In the genomic region with DNA sequence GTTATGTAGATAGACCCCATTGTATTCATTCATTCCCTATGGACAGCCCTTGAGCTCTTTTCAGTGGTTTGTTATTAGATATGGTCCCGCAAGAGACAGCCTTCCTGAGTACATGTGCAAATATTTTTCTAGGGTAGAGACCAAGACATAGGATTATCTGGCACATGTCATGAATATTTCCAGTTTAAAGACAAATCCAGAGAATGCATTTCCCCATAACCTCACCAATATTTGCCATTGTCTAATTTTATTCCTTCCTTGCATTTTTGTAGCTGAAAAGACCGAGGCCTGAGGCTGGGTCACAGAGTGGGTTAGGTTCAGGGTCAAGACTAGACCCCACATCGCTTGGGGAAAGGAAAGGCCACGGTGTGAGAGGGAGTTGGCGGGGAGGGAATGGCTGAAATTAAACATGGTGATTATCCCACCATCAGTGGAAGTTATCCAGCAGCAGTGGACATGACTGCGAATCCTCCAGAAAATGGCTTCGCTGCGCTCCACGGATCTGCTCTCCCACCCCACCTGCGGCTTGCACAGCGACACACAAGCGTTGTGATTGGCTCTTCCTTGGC, we compare ENCODE assay signal across 7 cellular contexts. TPM values are rescaled to one million over a fixed set of nuclear protein-coding genes. Genes with fewer than 3 reads are reported as not detected.
DNase-seq lines count a peak whose midpoint lies in the region; ATAC-seq and TF ChIP-seq lines count a peak whose summit lies in the region.

No MANE protein-coding gene starts in this region.

- POLR2A ChIA-PET in activated B cell treated with CpG ODN at 0.5 μM for 24 hours (lab: Charles Lee), result interaction anchor here (0.8 kb wide), 1 partner anchor 17 kb away, joined by 7 read pairs; no protein-coding TSS in a partner anchor

- no peak overlapping the region for H3K27ac Mint-ChIP-seq in activated B cell treated with CpG ODN at 0.5 μM for 24 hours
- peak overlapping the region; percentile 69 for H3K27ac Mint-ChIP-seq in stimulated activated memory B cell treated with anti-CD40 and anti-IgM and Interleukin-4, amounts not matched to agents 10 μg/mL and 1 μg/mL and 100 μg/mL, for 72 hours

- H3K27ac ChIP-seq in HL-60 (replicated peaks) (peak overlapping the region; percentile 85), iPS DF 6.9 (ENCODE audit: low read length) (no peak overlapping the region)

- H3K9me3 ChIP-seq in iPS DF 6.9 (ENCODE audit: control insufficient read depth, insufficient read depth, low read length), result no peaks in the 10 kb centered on the region

- H3K27me3 ChIP-seq in HL-60 (ENCODE audit: insufficient read depth, poor library complexity, severe bottlenecking) (no peaks in the 10 kb centered on the region), iPS DF 6.9 (ENCODE audit: control insufficient read depth, insufficient read depth, low read length) (no peaks in the 10 kb centered on the region)

- H3K9me3 Mint-ChIP-seq in activated B cell treated with CpG ODN at 0.5 μM for 24 hours, result no peaks in the 10 kb centered on the region
- no peaks in the 10 kb centered on the region for H3K9me3 Mint-ChIP-seq in stimulated activated memory B cell treated with anti-CD40 and anti-IgM and Interleukin-4, amounts not matched to agents 10 μg/mL and 1 μg/mL and 100 μg/mL, for 72 hours

- ATAC-seq in activated B cell treated with CpG ODN at 0.5 μM for 24 hours (ENCODE audit: low read depth) (no peak), GM21528 (IDR thresholded peaks at IDR 0.05; ENCODE audit: low FRiP score, unreplicated experiment) (no peak), GM19463 (IDR thresholded peaks at IDR 0.05; ENCODE audit: unreplicated experiment) (no peak)
- no peak for ATAC-seq in stimulated activated memory B cell treated with anti-CD40 and anti-IgM and Interleukin-4, amounts not matched to agents 10 μg/mL and 1 μg/mL and 100 μg/mL, for 72 hours

- H3K4me1 ChIP-seq in iPS DF 6.9 (ENCODE audit: control insufficient read depth, insufficient read depth, low read length), result 0 out of 2 replicates have a peak, but pooled peaks cover 4% of the 10 kb centered on the region

- no CpG with 5 or more reads among the region's 12 CpGs for WGBS in iPS DF 6.9 (ENCODE audit: insufficient coverage, insufficient read length)

- H3K4me3 Mint-ChIP-seq in activated B cell treated with CpG ODN at 0.5 μM for 24 hours, result peak overlapping the region; percentile 80
- peak overlapping the region; percentile 79 for H3K4me3 Mint-ChIP-seq in stimulated activated memory B cell treated with anti-CD40 and anti-IgM and Interleukin-4, amounts not matched to agents 10 μg/mL and 1 μg/mL and 100 μg/mL, for 72 hours

- intact Hi-C loops in activated B cell treated with CpG ODN at 0.5 μM for 24 hours (cut with micrococcal nuclease), result no loop called here

- H3K27me3 Mint-ChIP-seq in activated B cell treated with CpG ODN at 0.5 μM for 24 hours, result peaks cover 34% of the 10 kb centered on the region
- H3K27me3 Mint-ChIP-seq in stimulated activated memory B cell treated with anti-CD40 and anti-IgM and Interleukin-4, amounts not matched to agents 10 μg/mL and 1 μg/mL and 100 μg/mL, for 72 hours, result peaks cover 66% of the 10 kb centered on the region

- H3K36me3 Mint-ChIP-seq in activated B cell treated with CpG ODN at 0.5 μM for 24 hours (ENCODE audit: low read depth), result no peaks in the 10 kb centered on the region
- H3K36me3 Mint-ChIP-seq in stimulated activated memory B cell treated with anti-CD40 and anti-IgM and Interleukin-4, amounts not matched to agents 10 μg/mL and 1 μg/mL and 100 μg/mL, for 72 hours, result no peaks in the 10 kb centered on the region

- H3K36me3 ChIP-seq in iPS DF 6.9 (ENCODE audit: control insufficient read depth, insufficient read depth, low read length), result no peaks in the 10 kb centered on the region

- CTCF ChIA-PET in activated B cell treated with CpG ODN at 0.5 μM for 24 hours (lab: Charles Lee), result interaction anchor here (0.9 kb wide), 1 partner anchor 27 kb away, joined by 3 read pairs; no protein-coding TSS in a partner anchor

- DNase-seq in HL-60 (ENCODE audit: low read depth in 1 of 2, low spot score in 1 of 2) (no peak), activated B cell treated with CpG ODN at 0.5 μM for 24 hours (no peak), iPS DF 6.9 (ENCODE audit: low read depth, low spot score) (no peak)
- no peak for DNase-seq in stimulated activated CD4-positive, alpha-beta T cell treated with anti-CD3 and anti-CD28 coated beads, Interleukin-15, amount 100 ng/mL, for 24 hours

- peaks cover 13% of the 10 kb centered on the region for H3K4me1 Mint-ChIP-seq in activated B cell treated with CpG ODN at 0.5 μM for 24 hours
- peaks cover 15% of the 10 kb centered on the region for H3K4me1 Mint-ChIP-seq in stimulated activated memory B cell treated with anti-CD40 and anti-IgM and Interleukin-4, amounts not matched to agents 10 μg/mL and 1 μg/mL and 100 μg/mL, for 72 hours

- H3K4me3 ChIP-seq in HL-60 (replicated peaks; ENCODE audit: insufficient read depth, low read length) (peak overlapping the region; percentile 33), iPS DF 6.9 (ENCODE audit: low read length) (peak overlapping the region; percentile 75; the same call in 1 of the 2 replicates)

- TF ChIP-seq CTCF in HL-60 (IDR thresholded peaks at IDR 0.05; ENCODE audit: insufficient read depth, low read length) (no peak), activated B cell treated with CpG ODN at 0.5 μM for 24 hours (IDR thresholded peaks at IDR 0.05) (no peak)

RNA-seq across cellular contexts. Expression of gene STMN1, which starts 15.9 kb away (rescaled TPM):
- total RNA-seq in activated B cell treated with CpG ODN at 0.5 μM for 24 hours, result 24.8 and 25.6 TPM in 2 replicates

RNA-seq across cellular contexts. Expression of gene PAQR7, which starts 46.6 kb away (rescaled TPM):
- total RNA-seq in activated B cell treated with CpG ODN at 0.5 μM for 24 hours, result 3.7 and 4.6 TPM in 2 replicates
